ENCODE assay signal across 8 cellular contexts in the genomic region with DNA sequence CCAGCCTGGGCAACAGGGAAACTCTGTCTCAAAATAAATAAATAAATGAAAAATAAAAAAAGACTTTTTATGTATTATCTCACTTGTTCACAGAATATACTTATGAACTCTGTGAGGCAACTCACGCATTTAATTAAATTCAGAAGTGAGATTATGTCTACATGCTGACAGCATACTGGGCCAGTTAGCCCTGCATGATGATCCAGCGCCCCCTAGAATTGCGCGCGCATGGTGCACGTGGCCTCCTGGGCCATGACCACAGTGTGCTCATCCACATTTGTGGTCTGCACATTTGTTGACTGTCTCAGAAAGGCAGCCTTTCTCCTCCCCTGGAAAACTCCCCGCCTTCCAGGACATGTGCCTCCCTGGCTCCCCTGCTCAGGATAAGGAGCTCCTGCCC.
DNase-seq lines count a peak whose midpoint lies in the region; ATAC-seq and TF ChIP-seq lines count a peak whose summit lies in the region.
"Not testable (repeated sequence)": the region's sequence is repeated elsewhere in the genome, so short reads cannot be mapped to it uniquely, and the experiment has no call there.

No MANE protein-coding gene starts in this region.

- not testable (repeated sequence) for H3K27ac ChIP-seq in 22Rv1; Panc1 (ENCODE audit: low read length); brain microvascular endothelial cell; left ventricle myocardium inferior (replicated peaks); osteoblast (ENCODE audit: low read depth, low read length)

- POLR2A ChIA-PET in Panc1 (lab: Charles Lee); activated CD4-positive, alpha-beta memory T cell treated with anti-CD3 and anti-CD28 coated beads for 36 hours (lab: Charles Lee): not testable (repeated sequence)

- not testable (repeated sequence) for BruUV-seq in Panc1 (replicated peaks; lab: Mats Ljungman, UMichigan)

- peak; percentile 34; the same call in 1 of the 2 replicates for TF ChIP-seq RAD21 in Ishikawa (IDR thresholded peaks at IDR 0.05; ENCODE audit: low read depth)

- H3K4me2 ChIP-seq in osteoblast (ENCODE audit: insufficient read depth, low read length), result not testable (repeated sequence)

- H3K4me3 Mint-ChIP-seq in activated CD4-positive, alpha-beta memory T cell treated with anti-CD3 and anti-CD28 coated beads for 36 hours, result not testable (repeated sequence)

- DNase-seq in Daoy (ENCODE audit: low read depth) (peak; percentile 48), osteoblast (ENCODE audit: insufficient read length, low spot score, missing footprints) (peak; percentile 14)
- not testable (repeated sequence) for DNase-seq in Panc1 (ENCODE audit: low read depth, low spot score); brain microvascular endothelial cell; left ventricle myocardium inferior
- DNase-seq in activated CD4-positive, alpha-beta memory T cell treated with anti-CD3 and anti-CD28 coated beads for 36 hours, result peak; percentile 55

- not testable (repeated sequence) for H3K36me3 ChIP-seq in Panc1 (ENCODE audit: control insufficient read depth, insufficient read depth, low read length); brain microvascular endothelial cell (replicated peaks); left ventricle myocardium inferior; osteoblast (ENCODE audit: insufficient read depth, low read length)

- not testable (repeated sequence) for H2AFZ ChIP-seq in osteoblast (ENCODE audit: low read length)

- TF ChIP-seq CTCF in 22Rv1 (IDR thresholded peaks at IDR 0.05), result peak; percentile 39
- not testable (repeated sequence) for TF ChIP-seq CTCF in Panc1 (IDR thresholded peaks at IDR 0.05); osteoblast (IDR thresholded peaks at IDR 0.05; ENCODE audit: extremely low read depth, low read depth, low read length)
- peak; percentile 20 for TF ChIP-seq CTCF in brain microvascular endothelial cell (IDR thresholded peaks at IDR 0.05; ENCODE audit: low read depth, low read length, missing control alignments)
- peak; percentile 26 for TF ChIP-seq CTCF in left ventricle myocardium inferior (IDR thresholded peaks at IDR 0.05; ENCODE audit: borderline replicate concordance)

- not testable (repeated sequence) for H3K27me3 Mint-ChIP-seq in activated CD4-positive, alpha-beta memory T cell treated with anti-CD3 and anti-CD28 coated beads for 36 hours

- not testable (repeated sequence) for H3K4me3 ChIP-seq in Panc1 (ENCODE audit: low read depth in 2 of 2, low read length in 2 of 2); brain microvascular endothelial cell (ENCODE audit: low read depth, low read length); left ventricle myocardium inferior; osteoblast (ENCODE audit: insufficient read depth, low read length)

- not testable (repeated sequence) for H3K9me3 ChIP-seq in Panc1 (ENCODE audit: control insufficient read depth, insufficient read depth, low read depth, low read length); left ventricle myocardium inferior (replicated peaks); osteoblast (ENCODE audit: low read depth, low read length)

- not testable (repeated sequence) for H3K4me1 ChIP-seq in Panc1 (ENCODE audit: control insufficient read depth, insufficient read depth, low read length); left ventricle myocardium inferior; osteoblast (ENCODE audit: insufficient read depth, low read length)

- not testable (repeated sequence) for H3K27me3 ChIP-seq in Panc1 (ENCODE audit: control insufficient read depth, insufficient read depth, low read length); brain microvascular endothelial cell (replicated peaks); left ventricle myocardium inferior (ENCODE audit: low read depth); osteoblast (ENCODE audit: insufficient read depth, low read length)

- CTCF ChIA-PET in Panc1 (lab: Charles Lee); activated CD4-positive, alpha-beta memory T cell treated with anti-CD3 and anti-CD28 coated beads for 36 hours (lab: Charles Lee): not testable (repeated sequence)

- H3K36me3 Mint-ChIP-seq in activated CD4-positive, alpha-beta memory T cell treated with anti-CD3 and anti-CD28 coated beads for 36 hours, result not testable (repeated sequence)

- H3K79me2 ChIP-seq in osteoblast (ENCODE audit: insufficient read depth, low read length), result not testable (repeated sequence)

- TF ChIP-seq EP300 in Ishikawa (IDR thresholded peaks at IDR 0.05; ENCODE audit: borderline replicate concordance), result not testable (repeated sequence)

- H3K4me1 Mint-ChIP-seq in activated CD4-positive, alpha-beta memory T cell treated with anti-CD3 and anti-CD28 coated beads for 36 hours (ENCODE audit: low read depth), result not testable (repeated sequence)

- intact Hi-C loops in Panc1 (cut with micrococcal nuclease; ENCODE audit: unreplicated experiment); activated CD4-positive, alpha-beta memory T cell treated with anti-CD3 and anti-CD28 coated beads for 36 hours (cut with micrococcal nuclease); left ventricle myocardium inferior (cut with micrococcal nuclease): not testable (repeated sequence)

- not testable (repeated sequence) for H3K9me3 Mint-ChIP-seq in activated CD4-positive, alpha-beta memory T cell treated with anti-CD3 and anti-CD28 coated beads for 36 hours

- H3K27ac Mint-ChIP-seq in activated CD4-positive, alpha-beta memory T cell treated with anti-CD3 and anti-CD28 coated beads for 36 hours, result not testable (repeated sequence)

- in situ Hi-C loops in Panc1 (cut with HindIII; ENCODE audit: low pct_unique_long_range_greater_than_20kb, low sequenced_read_pairs); brain microvascular endothelial cell (cut with HindIII; ENCODE audit: low pct_ligation_motif_present, low sequenced_read_pairs): not testable (repeated sequence)

- ATAC-seq in Panc1, result peak; percentile 50

- H4K20me1 ChIP-seq in osteoblast (ENCODE audit: insufficient read depth, low read length), result not testable (repeated sequence)
